26 cellular contexts compared by ENCODE assay signal in genomic region chr15:48869966-48870365, GRCh38.
"Had no signal": no experiment of that assay in that cellular context is flagged by ENCODE, and none has a peak within 500 bp of the region (broad histone marks: within the 10 kb centered on the region; RNA-seq: fewer than 3 reads in every experiment).

No MANE protein-coding gene starts in this region.

- H3K4me2 ChIP-seq: hepatocyte had no signal

- H3K36me3 Mint-ChIP-seq: mesothelial cell of epicardium; naive B cell; natural killer cell; stimulated activated naive B cell treated with anti-CD40 and anti-IgM and Interleukin-4, amounts not matched to agents 10 μg/mL and 1 μg/mL and 100 μg/mL, for 72 hours had no signal

- H3K27ac ChIP-seq: hepatocyte, lower lobe of right lung, ovary, skin epidermis, testis, thyroid gland, transverse colon, uterus had no signal

- H3K27me3 ChIP-seq: ovary, testis, thyroid gland, uterus had no signal

- H3K36me3 ChIP-seq: lower lobe of right lung, ovary, stomach, thyroid gland, transverse colon, uterus had no signal

- ATAC-seq: left ventricle myocardium superior; natural killer cell; right cardiac atrium; stimulated activated naive B cell treated with anti-CD40 and anti-IgM and Interleukin-4, amounts not matched to agents 10 μg/mL and 1 μg/mL and 100 μg/mL, for 72 hours; stimulated activated naive CD8-positive, alpha-beta T cell treated with anti-CD3 and anti-CD28 coated beads, Interleukin-15, Interleukin-2, amounts not matched to agents 100 U/mL and 50 U/mL, for 24 hours had no signal

- H3K4me1 ChIP-seq: testis, thyroid gland, transverse colon had no signal

- H3K4me1 Mint-ChIP-seq: naive B cell; natural killer cell; stimulated activated naive B cell treated with anti-CD40 and anti-IgM and Interleukin-4, amounts not matched to agents 10 μg/mL and 1 μg/mL and 100 μg/mL, for 72 hours had no signal

- DNase-seq: islet precursor cell; left ventricle myocardium superior; lower lobe of right lung; mammary epithelial cell; mesendoderm; naive B cell; natural killer cell; nephron progenitor cell; ovary; retina; right cardiac atrium; stimulated activated CD4-positive, alpha-beta T cell treated with anti-CD3 and anti-CD28 coated beads, Interleukin-12 subunit alpha, Interleukin-12 subunit beta, amount 100 ng/mL, for 4 hours; stimulated activated CD4-positive, alpha-beta T cell treated with anti-CD3 and anti-CD28 coated beads, Interleukin-15, amount 100 ng/mL, for 24 hours; stimulated activated CD4-positive, alpha-beta T cell treated with anti-CD3 and anti-CD28 coated beads, Interleukin-2, amount 100 ng/mL, for 24 hours; stimulated activated CD4-positive, alpha-beta T cell treated with anti-CD3 and anti-CD28 coated beads, Interleukin-4, amount 100 ng/mL, for 1 hour; stimulated activated naive B cell treated with anti-CD40 and anti-IgM and Interleukin-4, amounts not matched to agents 10 μg/mL and 1 μg/mL and 100 μg/mL, for 72 hours; stimulated activated naive CD8-positive, alpha-beta T cell treated with anti-CD3 and anti-CD28 coated beads, Interleukin-15, Interleukin-2, amounts not matched to agents 100 U/mL and 50 U/mL, for 24 hours; stomach; testis; transverse colon; uterus had no signal

- H2AFZ ChIP-seq: hepatocyte had no signal

- H3K79me2 ChIP-seq: hepatocyte had no signal

- H3K9me3 Mint-ChIP-seq: mesothelial cell of epicardium; naive B cell; natural killer cell; nephron progenitor cell; stimulated activated naive B cell treated with anti-CD40 and anti-IgM and Interleukin-4, amounts not matched to agents 10 μg/mL and 1 μg/mL and 100 μg/mL, for 72 hours had no signal

- H3K27ac Mint-ChIP-seq: mesothelial cell of epicardium; naive B cell; natural killer cell; nephron progenitor cell; progenitor cell of endocrine pancreas; stimulated activated naive B cell treated with anti-CD40 and anti-IgM and Interleukin-4, amounts not matched to agents 10 μg/mL and 1 μg/mL and 100 μg/mL, for 72 hours had no signal

- H3K9me3 ChIP-seq: lower lobe of right lung, ovary, stomach, testis, thyroid gland, transverse colon, uterus had no signal

- H3K4me3 ChIP-seq: hepatocyte, lower lobe of right lung, ovary, skin epidermis, stomach, testis, thyroid gland, transverse colon, uterus had no signal

- H3K4me3 Mint-ChIP-seq: mesothelial cell of epicardium; naive B cell; natural killer cell; nephron progenitor cell; stimulated activated naive B cell treated with anti-CD40 and anti-IgM and Interleukin-4, amounts not matched to agents 10 μg/mL and 1 μg/mL and 100 μg/mL, for 72 hours had no signal
